Comparison of ENCODE assay signal across 19 cellular contexts in the genomic region with DNA sequence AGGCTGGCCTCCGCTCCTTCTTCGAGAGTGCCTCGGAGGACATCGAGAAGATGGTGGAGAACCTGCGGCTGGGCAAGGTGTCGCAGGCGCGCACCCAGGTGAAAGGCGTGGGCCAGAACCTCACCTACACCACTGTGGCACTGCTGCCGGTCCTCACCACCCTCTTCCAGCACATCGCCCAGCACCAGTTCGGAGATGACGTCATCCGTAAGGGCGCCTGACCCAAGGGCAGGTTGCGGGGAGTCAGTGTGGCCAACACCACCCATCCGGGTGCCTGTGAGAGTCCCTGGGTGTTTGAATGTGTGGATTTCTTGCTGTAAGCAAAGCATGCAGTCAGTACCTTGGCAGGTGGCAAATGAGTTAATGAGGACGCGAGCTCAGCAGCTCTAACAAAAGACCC.
"Had no signal": no experiment of that assay in that cellular context is flagged by ENCODE, and none has a peak within 500 bp of the region (broad histone marks: within the 10 kb centered on the region; RNA-seq: fewer than 3 reads in every experiment).

No MANE protein-coding gene starts in this region.

- H3K36me3 Mint-ChIP-seq: naive thymus-derived CD4-positive, alpha-beta T cell had no signal

- DNase-seq: cortex of kidney; dorsolateral prefrontal cortex; effector CD8-positive, alpha-beta T cell; gastrocnemius medialis; heart right ventricle; hypothalamus; kidney glomerular epithelial cell; mesendoderm; naive thymus-derived CD4-positive, alpha-beta T cell; nephron progenitor cell; posterior cingulate gyrus; sigmoid colon; stimulated activated CD4-positive, alpha-beta T cell treated with anti-CD3 and anti-CD28 coated beads, Interleukin-2, amount 100 ng/mL, for 24 hours; stimulated activated CD4-positive, alpha-beta T cell treated with anti-CD3 and anti-CD28 coated beads, Interleukin-4, amount 100 ng/mL, for 4 hours; stimulated activated naive CD4-positive, alpha-beta T cell; stomach; substantia nigra; transverse colon had no signal

- ATAC-seq: esophagus mucosa; gastrocnemius medialis; naive thymus-derived CD4-positive, alpha-beta T cell had no signal

- H3K27ac Mint-ChIP-seq: nephron progenitor cell had no signal

- H3K4me3 Mint-ChIP-seq: naive thymus-derived CD4-positive, alpha-beta T cell; nephron progenitor cell had no signal

- H3K9me3 Mint-ChIP-seq: naive thymus-derived CD4-positive, alpha-beta T cell; nephron progenitor cell had no signal
